15 cellular contexts compared by ENCODE assay signal in the genomic region with DNA sequence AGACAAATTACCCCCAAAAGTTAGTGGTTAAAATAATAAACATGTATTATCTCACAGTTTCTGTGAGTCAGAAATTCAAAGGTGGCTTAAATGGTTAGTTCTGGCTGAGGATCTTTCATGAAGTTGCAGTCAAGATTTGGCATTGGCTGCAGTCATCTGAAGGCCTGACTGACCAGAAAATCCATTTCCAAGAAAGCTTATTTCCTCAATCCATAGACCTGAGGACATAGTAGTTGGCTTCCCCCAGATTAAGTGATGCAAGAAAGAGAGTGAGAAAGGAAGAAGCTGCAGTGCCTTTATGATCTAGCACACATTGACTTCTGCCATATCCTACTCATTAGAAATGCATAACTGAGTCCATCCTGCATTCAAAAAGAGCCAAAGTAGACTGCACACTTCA.
DNase-seq lines count a peak whose midpoint lies in the region; TF ChIP-seq lines count a peak whose summit lies in the region.
"Had no signal": no experiment of that assay in that cellular context is flagged by ENCODE, and none has a peak within 500 bp of the region (broad histone marks: within the 10 kb centered on the region; RNA-seq: fewer than 3 reads in every experiment).

No MANE protein-coding gene starts in this region.

- DNase-seq in GM23248 (peak; percentile 45), OCI-M1 (lab: John Stamatoyannopoulos, UW) (peak; percentile 5), fibroblast of gingiva (ENCODE audit: low read depth) (peak; percentile 72), mesenchymal stem cell (peak; percentile 23), NCI-H2196 treated with DMSO at 0.1 percent for 48 hours (lab: John Stamatoyannopoulos, UW; ENCODE audit: unreplicated experiment) (no peak), 8988T (no peak), osteoblast (ENCODE audit: insufficient read length, low spot score, missing footprints) (no peak)
- DNase-seq: Calu3; CD4-positive, alpha-beta memory T cell; DMS79 treated with DMSO at 0.1 percent for 48 hours; NCI-H1417 treated with DMSO at 0.1 percent for 48 hours; NCI-H1930; NCI-H748 treated with DMSO at 0.1 percent for 48 hours; PC-3 had no signal

- TF ChIP-seq CTCF in osteoblast (IDR thresholded peaks at IDR 0.05; ENCODE audit: extremely low read depth, low read depth, low read length) = no peak

- no peak overlapping the region for H2BK15ac ChIP-seq in mesenchymal stem cell (ENCODE audit: low read depth, poor library complexity, severe bottlenecking)

- H3K14ac ChIP-seq in mesenchymal stem cell (ENCODE audit: low read length in 2 of 2) = no peak overlapping the region

- no peak overlapping the region for H3K18ac ChIP-seq in mesenchymal stem cell (ENCODE audit: low read depth in 1 of 2, low read length in 2 of 2)

- no peaks in the 10 kb centered on the region for H3K9me2 ChIP-seq in GM23248 (ENCODE audit: insufficient read depth)

- H3K27ac ChIP-seq in GM23248 (no peak overlapping the region), mesenchymal stem cell (ENCODE audit: low read length, poor library complexity, severe bottlenecking) (no peak overlapping the region), osteoblast (ENCODE audit: low read depth, low read length) (no peak overlapping the region)

- H3K79me2 ChIP-seq in GM23248 (ENCODE audit: insufficient read depth) = no peaks in the 10 kb centered on the region
- no peaks in the 10 kb centered on the region for H3K79me2 ChIP-seq in osteoblast (ENCODE audit: insufficient read depth, low read length)

- H4K20me1 ChIP-seq in GM23248 (ENCODE audit: insufficient read depth) (no peaks in the 10 kb centered on the region), osteoblast (ENCODE audit: insufficient read depth, low read length) (no peaks in the 10 kb centered on the region)

- H3F3A ChIP-seq in GM23248 (ENCODE audit: insufficient read depth) = no peaks in the 10 kb centered on the region

- no peak overlapping the region for H2BK120ac ChIP-seq in mesenchymal stem cell (ENCODE audit: low read depth, low read length)

- H3K4me3 ChIP-seq in GM23248 = no peak overlapping the region
- no peak overlapping the region for H3K4me3 ChIP-seq in mesenchymal stem cell (ENCODE audit: insufficient read depth in 1 of 2, low read depth in 1 of 2, low read length in 2 of 2)
- no peak overlapping the region for H3K4me3 ChIP-seq in osteoblast (ENCODE audit: insufficient read depth, low read length)
- H3K4me3 ChIP-seq: GM12878 had no signal

- H2BK5ac ChIP-seq in mesenchymal stem cell (ENCODE audit: low read depth, low read length, poor library complexity, severe bottlenecking) = no peak overlapping the region

- H3K4ac ChIP-seq in mesenchymal stem cell (ENCODE audit: low read depth in 1 of 2, low read length in 2 of 2) = no peak overlapping the region

- H3K9ac ChIP-seq in GM23248 (no peak overlapping the region), mesenchymal stem cell (ENCODE audit: low read length) (no peak overlapping the region)

- in situ Hi-C loops in GM23248 (cut with MboI) = no loop called here

- no peak overlapping the region for H4K91ac ChIP-seq in mesenchymal stem cell (ENCODE audit: low read length)

- H3K4me1 ChIP-seq in GM23248 (ENCODE audit: insufficient read depth) (no peaks in the 10 kb centered on the region), mesenchymal stem cell (ENCODE audit: control insufficient read depth, insufficient read depth, low read depth, low read length) (no peaks in the 10 kb centered on the region), osteoblast (ENCODE audit: insufficient read depth, low read length) (no peaks in the 10 kb centered on the region)

- H3K27me3 ChIP-seq in GM23248 (replicated peaks; ENCODE audit: insufficient read depth) (no peaks in the 10 kb centered on the region), mesenchymal stem cell (ENCODE audit: control insufficient read depth in 1 of 2, insufficient read depth in 1 of 2, low read length in 2 of 2) (no peaks in the 10 kb centered on the region), osteoblast (ENCODE audit: insufficient read depth, low read length) (no peaks in the 10 kb centered on the region)

- no peaks in the 10 kb centered on the region for H3K36me3 ChIP-seq in GM23248 (ENCODE audit: low read depth)
- no peaks in the 10 kb centered on the region for H3K36me3 ChIP-seq in mesenchymal stem cell (ENCODE audit: control insufficient read depth in 1 of 2, insufficient read depth in 2 of 2, low read depth in 1 of 2, low read length in 2 of 2)
- H3K36me3 ChIP-seq in osteoblast (ENCODE audit: insufficient read depth, low read length) = no peaks in the 10 kb centered on the region

- no peak overlapping the region for H2AFZ ChIP-seq in GM23248
- no peak overlapping the region for H2AFZ ChIP-seq in mesenchymal stem cell (ENCODE audit: low read depth, low read length)
- H2AFZ ChIP-seq in osteoblast (ENCODE audit: low read length) = no peak overlapping the region

- no peak overlapping the region for H3K23ac ChIP-seq in mesenchymal stem cell (ENCODE audit: low read length in 2 of 2)

- no peak overlapping the region for H2BK12ac ChIP-seq in mesenchymal stem cell (ENCODE audit: low read length in 2 of 2)

- no peak overlapping the region for H4K8ac ChIP-seq in mesenchymal stem cell (ENCODE audit: low read length)

- no peak overlapping the region for H2AK5ac ChIP-seq in mesenchymal stem cell (ENCODE audit: low read length, severe bottlenecking)

- H3K9me3 ChIP-seq in GM23248 (ENCODE audit: low read depth) (no peaks in the 10 kb centered on the region), mesenchymal stem cell (ENCODE audit: control insufficient read depth, low read length) (no peaks in the 10 kb centered on the region), osteoblast (ENCODE audit: low read depth, low read length) (no peaks in the 10 kb centered on the region)

- no peaks in the 10 kb centered on the region for H3K79me1 ChIP-seq in mesenchymal stem cell (replicated peaks; ENCODE audit: low read length, poor library complexity, severe bottlenecking)

- H3K4me2 ChIP-seq in GM23248 (ENCODE audit: unreplicated experiment) (no peak overlapping the region), mesenchymal stem cell (ENCODE audit: low read length, poor library complexity, severe bottlenecking) (no peak overlapping the region), osteoblast (ENCODE audit: insufficient read depth, low read length) (no peak overlapping the region)

Comparison
In these comparisons a context has a peak if more than half of its experiments do, and no peak if none do; other contexts are left out.
1. DNase-seq: peak in GM23248 (single experiment), OCI-M1 (single experiment), fibroblast of gingiva (single experiment) and mesenchymal stem cell (single experiment); none in NCI-H2196 treated with DMSO at 0.1 percent for 48 hours (single experiment), 8988T (single experiment) and osteoblast (single experiment).